14 cellular contexts compared by ENCODE assay signal in the genomic region with DNA sequence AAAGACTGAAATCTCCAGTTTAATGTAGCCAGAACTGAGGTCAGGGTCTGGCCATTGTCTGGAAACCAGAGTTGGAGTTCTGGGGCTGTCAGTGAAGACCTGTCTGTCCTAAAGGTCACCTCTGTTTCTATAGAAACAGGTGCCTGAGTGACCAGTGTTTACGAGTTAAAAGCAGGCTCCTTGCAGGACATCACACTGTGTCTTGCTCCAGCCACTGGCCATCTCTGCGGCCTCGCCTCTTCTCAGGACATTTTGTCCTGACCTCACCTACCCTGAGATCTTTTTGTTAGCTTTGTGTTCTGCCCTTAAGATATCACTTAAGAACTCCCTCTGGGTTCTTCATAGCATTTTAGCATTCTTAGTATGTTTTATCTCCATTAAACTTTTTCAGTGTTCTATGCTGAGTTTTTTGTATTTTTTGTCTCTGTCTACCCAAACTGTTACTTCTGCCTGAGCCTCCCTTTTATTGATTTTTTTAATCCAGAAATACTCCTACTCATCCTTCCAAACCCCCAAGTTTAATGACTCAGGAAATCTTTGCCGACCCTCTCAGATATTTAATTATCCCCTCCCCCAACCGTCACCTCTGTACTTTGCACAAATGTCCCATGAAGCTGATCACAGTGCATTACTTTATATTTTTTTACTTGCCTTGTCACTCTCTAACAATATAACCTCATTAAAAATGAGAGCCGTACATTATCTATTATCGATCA.
"Had no signal": no experiment of that assay in that cellular context is flagged by ENCODE, and none has a peak within 500 bp of the region (broad histone marks: within the 10 kb centered on the region; RNA-seq: fewer than 3 reads in every experiment).

No MANE protein-coding gene starts in this region.

- H3K36me3 ChIP-seq: gastrocnemius medialis, sigmoid colon had no signal

- H3K4me2 ChIP-seq: hepatocyte had no signal

- DNase-seq: activated CD4-positive, alpha-beta memory T cell treated with anti-CD3 and anti-CD28 coated beads for 36 hours; activated CD4-positive, alpha-beta T cell treated with anti-CD3 and anti-CD28 coated beads for 1 hour; activated gamma-delta T cell treated with Interleukin-2 at 50 U/mL for 16 hours; activated naive CD8-positive, alpha-beta T cell treated with anti-CD3 and anti-CD28 coated beads, Interleukin-2, amount 50 U/mL, for 24 hours; activated T-cell treated with anti-CD3 and anti-CD28 coated beads, Interleukin-2, amount 50 U/mL, for 48 hours; caudate nucleus; effector memory CD4-positive, alpha-beta T cell; gastrocnemius medialis; naive thymus-derived CD8-positive, alpha-beta T cell; sigmoid colon; stimulated activated naive CD8-positive, alpha-beta T cell treated with anti-CD3 and anti-CD28 coated beads, Interleukin-15, Interleukin-2, amounts not matched to agents 100 U/mL and 50 U/mL, for 24 hours had no signal

- H3K9me3 ChIP-seq: gastrocnemius medialis, sigmoid colon had no signal

- H3K27me3 ChIP-seq: gastrocnemius medialis, hepatocyte, sigmoid colon had no signal

- H3K79me2 ChIP-seq: hepatocyte had no signal

- H3K4me3 ChIP-seq: coronary artery, gastrocnemius medialis, hepatocyte, lung, sigmoid colon had no signal

- H2AFZ ChIP-seq: hepatocyte had no signal

- ATAC-seq: activated naive CD8-positive, alpha-beta T cell treated with anti-CD3 and anti-CD28 coated beads, Interleukin-2, amount 50 U/mL, for 24 hours; gastrocnemius medialis; naive thymus-derived CD8-positive, alpha-beta T cell; stimulated activated naive CD8-positive, alpha-beta T cell treated with anti-CD3 and anti-CD28 coated beads, Interleukin-15, Interleukin-2, amounts not matched to agents 100 U/mL and 50 U/mL, for 24 hours had no signal

- H3K4me1 ChIP-seq: gastrocnemius medialis, sigmoid colon had no signal

- H3K27ac ChIP-seq: coronary artery, gastrocnemius medialis, hepatocyte, sigmoid colon had no signal
